Comparison of ENCODE assay signal across 1 cellular context in the genomic region with DNA sequence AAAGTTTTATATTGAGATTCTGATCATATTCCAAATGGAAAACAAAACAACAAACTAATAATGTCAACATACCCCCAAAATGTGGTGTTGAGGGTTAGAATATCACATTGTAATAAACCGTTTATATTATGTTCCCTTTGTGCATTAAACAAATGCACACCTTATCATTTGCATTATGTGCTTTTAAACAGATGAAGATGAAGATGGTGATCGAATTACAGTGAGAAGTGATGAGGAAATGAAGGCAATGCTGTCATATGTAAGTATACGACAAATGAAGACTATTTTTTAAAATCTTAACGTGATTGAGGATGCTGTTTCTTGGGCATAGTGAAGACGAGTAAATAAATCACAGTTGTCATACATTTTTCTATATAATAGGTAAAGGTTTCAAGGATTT.
TF ChIP-seq lines count a peak whose summit lies in the region.

No MANE protein-coding gene starts in this region.

TF ChIP-seq in A549, 52 proteins besides CTCF, POLR2A, EP300 and RAD21:
- TF ChIP-seq, protein P1, sequence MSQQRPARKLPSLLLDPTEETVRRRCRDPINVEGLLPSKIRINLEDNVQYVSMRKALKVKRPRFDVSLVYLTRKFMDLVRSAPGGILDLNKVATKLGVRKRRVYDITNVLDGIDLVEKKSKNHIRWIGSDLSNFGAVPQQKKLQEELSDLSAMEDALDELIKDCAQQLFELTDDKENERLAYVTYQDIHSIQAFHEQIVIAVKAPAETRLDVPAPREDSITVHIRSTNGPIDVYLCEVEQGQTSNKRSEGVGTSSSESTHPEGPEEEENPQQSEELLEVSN (IDR thresholded peaks at IDR 0.05; ENCODE audit: borderline replicate concordance, low read depth), result no peak
- TF ChIP-seq HDAC2 (IDR thresholded peaks at IDR 0.05) (no peak), EHF (CRISPR knock-in tag; IDR thresholded peaks at IDR 0.05) (no peak)
